ENCODE assay signal across 10 cellular contexts in genomic region chr3:102089904-102090492, GRCh38.
DNase-seq lines count a peak whose midpoint lies in the region; ATAC-seq lines count a peak whose summit lies in the region.
"Had no signal": no experiment of that assay in that cellular context is flagged by ENCODE, and none has a peak within 500 bp of the region (broad histone marks: within the 10 kb centered on the region; RNA-seq: fewer than 3 reads in every experiment).

No MANE protein-coding gene starts in this region.

- H3K27me3 ChIP-seq in SJCRH30 = no peaks in the 10 kb centered on the region
- no peaks in the 10 kb centered on the region for H3K27me3 ChIP-seq in skeletal muscle tissue (ENCODE audit: control insufficient read depth in 3 of 3, insufficient read depth in 3 of 3, low read length in 3 of 3)
- no peaks in the 10 kb centered on the region for H3K27me3 ChIP-seq in aorta (ENCODE audit: control insufficient read depth in 1 of 2, insufficient read depth in 2 of 2, low read length in 1 of 2)
- H3K27me3 ChIP-seq: esophagus muscularis mucosa had no signal

- H3K36me3 ChIP-seq in SJCRH30 (no peaks in the 10 kb centered on the region), skeletal muscle tissue (ENCODE audit: control insufficient read depth in 3 of 3, insufficient read depth in 3 of 3, low read length in 3 of 3) (no peaks in the 10 kb centered on the region), aorta (ENCODE audit: control insufficient read depth in 1 of 2, insufficient read depth in 2 of 2, low read length in 1 of 2) (no peaks in the 10 kb centered on the region)
- H3K36me3 ChIP-seq: esophagus muscularis mucosa had no signal

- DNase-seq in NCI-H82 (lab: John Stamatoyannopoulos, UW) = peak; percentile 48
- no peak for DNase-seq in NCI-H82 treated with DMSO at 0.1 percent for 48 hours (lab: John Stamatoyannopoulos, UW; ENCODE audit: unreplicated experiment)
- peak in 1 of 2 experiments; percentile 30 for DNase-seq in SJCRH30
- peak; percentile 60 for DNase-seq in foreskin melanocyte
- DNase-seq in Ammon's horn (ENCODE audit: low spot score) = no peak
- no peak for DNase-seq in KBM-7
- no peak for DNase-seq in aorta
- DNase-seq: stimulated activated CD4-positive, alpha-beta T cell treated with anti-CD3 and anti-CD28 coated beads, Interleukin-4, amount 100 ng/mL, for 4 hours had no signal

- peak overlapping the region in 1 of 3 donors; percentile 54 for H3K9ac ChIP-seq in skeletal muscle tissue (ENCODE audit: low read depth in 1 of 3, low read length in 3 of 3)

- H3K4me3 ChIP-seq in SJCRH30 (no peak overlapping the region), skeletal muscle tissue (ENCODE audit: low read length in 3 of 3) (no peak overlapping the region), aorta (ENCODE audit: low read length in 2 of 2) (no peak overlapping the region)
- H3K4me3 ChIP-seq: esophagus muscularis mucosa had no signal

- peaks cover 17% of the 10 kb centered on the region for H3K4me1 ChIP-seq in SJCRH30
- peaks cover 9 to 17% (median 12%) of the 10 kb centered on the region in 3 donors for H3K4me1 ChIP-seq in skeletal muscle tissue (ENCODE audit: control insufficient read depth in 3 of 3, insufficient read depth in 3 of 3, low read length in 3 of 3)
- no peaks in the 10 kb centered on the region for H3K4me1 ChIP-seq in aorta (ENCODE audit: control insufficient read depth in 1 of 2, insufficient read depth in 2 of 2, low read length in 2 of 2)

- in situ Hi-C loops in KBM-7 (cut with MboI; ENCODE audit: low pct_unique_long_range_greater_than_20kb, low sequenced_read_pairs) = no loop called here

- peak overlapping the region; percentile 38 for H3K27ac ChIP-seq in SJCRH30
- H3K27ac ChIP-seq in skeletal muscle tissue (ENCODE audit: low read depth, low read length) = peak overlapping the region; percentile 65
- H3K27ac ChIP-seq in aorta (ENCODE audit: low read depth in 1 of 2, low read length in 2 of 2) = no peak overlapping the region
- H3K27ac ChIP-seq: esophagus muscularis mucosa had no signal

- no peak for ATAC-seq in aorta (ENCODE audit: low FRiP score)

- WGBS in aorta, 2 donors = 56 to 60% methylated on average over 7 of the region's 7 CpGs

- intact Hi-C loops in aorta (cut with DNase I) = no loop called here

- H3K9me3 ChIP-seq in SJCRH30 (replicated peaks) (no peaks in the 10 kb centered on the region), skeletal muscle tissue (ENCODE audit: control insufficient read depth in 3 of 3, low read length in 3 of 3) (no peaks in the 10 kb centered on the region), aorta (ENCODE audit: control insufficient read depth, low read length) (no peaks in the 10 kb centered on the region)
- H3K9me3 ChIP-seq: esophagus muscularis mucosa had no signal

Comparison
In these comparisons a context has a peak if more than half of its experiments do, and no peak if none do; other contexts are left out.
1. DNase-seq: peak in NCI-H82 (single experiment) and foreskin melanocyte (single experiment); none in NCI-H82 treated with DMSO at 0.1 percent for 48 hours (single experiment), Ammon's horn (single experiment), KBM-7 (single experiment) and aorta (0 of 2).
2. H3K27ac ChIP-seq: peak in SJCRH30 (single experiment) and skeletal muscle tissue (single experiment); none in aorta (0 of 2).